10 cellular contexts compared by ENCODE assay signal in the genomic region with DNA sequence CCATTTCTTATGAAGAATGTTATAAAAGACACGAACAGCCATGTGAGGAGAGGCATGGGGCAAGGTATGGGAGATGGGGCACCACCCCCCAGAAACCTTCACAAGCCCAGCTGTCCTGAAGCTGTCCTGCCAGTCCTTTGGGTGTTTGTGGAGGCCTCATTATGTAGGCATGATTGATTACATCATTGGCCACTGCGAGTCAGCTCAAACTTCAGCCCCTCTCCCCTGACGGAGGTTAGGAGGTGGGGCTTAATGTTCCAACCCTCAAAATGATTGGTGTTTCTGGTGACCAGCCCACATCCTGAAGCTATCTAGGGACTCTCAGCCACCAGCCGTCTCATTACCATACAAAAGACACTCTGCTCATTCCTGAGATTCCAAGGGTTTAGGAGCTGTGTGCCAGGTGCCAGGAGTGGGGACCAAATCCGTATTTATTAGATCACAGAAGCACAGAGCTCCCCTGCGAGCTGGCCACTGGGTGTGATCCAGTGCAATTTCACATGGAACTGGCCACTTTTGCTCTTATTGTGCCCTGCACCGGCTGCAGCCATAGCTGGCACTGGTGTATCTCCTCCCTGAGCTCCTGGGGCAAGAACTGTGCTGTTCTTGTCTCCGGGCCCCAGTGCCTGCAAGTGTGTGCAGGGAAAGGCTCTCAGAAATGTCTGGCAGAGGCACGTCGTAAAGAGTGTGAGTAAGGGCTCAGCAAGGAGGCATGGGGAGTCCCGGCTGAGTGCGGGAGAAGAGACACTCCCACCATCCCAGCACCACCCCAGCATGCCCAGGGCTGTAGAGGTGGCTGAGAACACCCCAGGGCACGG. TPM values are rescaled to one million over a fixed set of nuclear protein-coding genes. Genes with fewer than 3 reads are reported as not detected.
DNase-seq lines count a peak whose midpoint lies in the region; ATAC-seq and TF ChIP-seq lines count a peak whose summit lies in the region.
"Had no signal": no experiment of that assay in that cellular context is flagged by ENCODE, and none has a peak within 500 bp of the region (broad histone marks: within the 10 kb centered on the region; RNA-seq: fewer than 3 reads in every experiment).

No MANE protein-coding gene starts in this region.

- no peak overlapping the region for H2AK5ac ChIP-seq in neuronal stem cell (ENCODE audit: low read depth, low read length)

- peak overlapping the region; percentile 93 for H2BK5ac ChIP-seq in neuronal stem cell (ENCODE audit: low read length)

- peak overlapping the region; percentile 67 for H2AFZ ChIP-seq in neuronal stem cell (ENCODE audit: low read length)

- peaks cover 47 to 57% of the 10 kb centered on the region in 2 donors for H3K4me1 ChIP-seq in neuronal stem cell (ENCODE audit: control insufficient read depth in 2 of 2, insufficient read depth in 1 of 2, low read depth in 1 of 2, low read length in 2 of 2)

- H3K9me3 ChIP-seq in neuronal stem cell (replicated peaks in 1 of 2; ENCODE audit: control insufficient read depth in 2 of 2, insufficient read depth in 1 of 2, low read depth in 1 of 2, low read length in 2 of 2) = peaks cover 0 to 6% of the 10 kb centered on the region in 2 donors

- H3K27ac ChIP-seq in neuronal stem cell (replicated peaks; ENCODE audit: low read length) = peak overlapping the region; percentile 92

- no peaks in the 10 kb centered on the region for H3K79me1 ChIP-seq in neuronal stem cell (ENCODE audit: low read depth, low read length)

- DNase-seq in NCI-H524 (lab: John Stamatoyannopoulos, UW) (peak; percentile 15 to 62), epithelial cell of esophagus (ENCODE audit: low read depth) (peak; percentile 50), neuronal stem cell (ENCODE audit: low spot score) (peak; percentile 89), COR-L47 (lab: John Stamatoyannopoulos, UW) (no peak), NCI-H2081 treated with DMSO at 0.1 percent for 48 hours (lab: John Stamatoyannopoulos, UW) (no peak), NCI-H345 treated with DMSO at 0.1 percent for 48 hours (lab: John Stamatoyannopoulos, UW; ENCODE audit: unreplicated experiment) (no peak)
- DNase-seq: activated T-cell treated with anti-CD3 and anti-CD28 coated beads, Interleukin-2, amount 50 U/mL, for 72 hours had no signal

- no peak overlapping the region for H2BK15ac ChIP-seq in neuronal stem cell (ENCODE audit: low read length)

- peak; percentile 38 for ATAC-seq in GM21423 (IDR thresholded peaks at IDR 0.05; ENCODE audit: unreplicated experiment)
- no peak for ATAC-seq in HG02840 (IDR thresholded peaks at IDR 0.05; ENCODE audit: low FRiP score, unreplicated experiment)
- ATAC-seq: activated T-cell treated with anti-CD3 and anti-CD28 coated beads, Interleukin-2, amount 50 U/mL, for 72 hours had no signal

- no CpG with 5 or more reads among the region's 13 CpGs for WGBS in neuronal stem cell (ENCODE audit: extremely low coverage in 2 of 2, insufficient read length in 2 of 2, insufficient replicate concordance in 1 of 2), 2 donors

- peak overlapping the region; percentile 60 for H3K4me2 ChIP-seq in neuronal stem cell (ENCODE audit: insufficient read depth, low read length, poor library complexity, severe bottlenecking)

- no peak overlapping the region for H4K8ac ChIP-seq in neuronal stem cell (ENCODE audit: low read depth, low read length)

- peak overlapping the region; percentile 93 for H2BK12ac ChIP-seq in neuronal stem cell (ENCODE audit: low read length)

- peak overlapping the region; percentile 30 for H3K4ac ChIP-seq in neuronal stem cell (ENCODE audit: low read length)

- H3K23ac ChIP-seq in neuronal stem cell (ENCODE audit: low read depth, low read length, poor library complexity) = no peak overlapping the region

- H3K4me3 ChIP-seq in epithelial cell of esophagus (ENCODE audit: low read length) (no peak overlapping the region), neuronal stem cell (ENCODE audit: low read length in 2 of 2) (no peak overlapping the region)

- H3K36me3 ChIP-seq in neuronal stem cell (replicated peaks in 1 of 2; ENCODE audit: control insufficient read depth in 2 of 2, insufficient read depth in 2 of 2, low read length in 2 of 2) = no peaks in the 10 kb centered on the region

- H3K9ac ChIP-seq in neuronal stem cell (ENCODE audit: low read depth, low read length, poor library complexity) = peak overlapping the region; percentile 50

- no peaks in the 10 kb centered on the region for H3K27me3 ChIP-seq in neuronal stem cell (ENCODE audit: control insufficient read depth in 3 of 3, insufficient read depth in 3 of 3, low read depth in 1 of 3, low read length in 3 of 3)

- no peak overlapping the region for H3K14ac ChIP-seq in neuronal stem cell (ENCODE audit: low read length)

- TF ChIP-seq CTCF in epithelial cell of esophagus (IDR thresholded peaks at IDR 0.05; ENCODE audit: insufficient read depth, low read depth, low read length, missing control alignments) = no peak

- peak overlapping the region; percentile 86 for H4K91ac ChIP-seq in neuronal stem cell (ENCODE audit: low read depth, low read length, poor library complexity)

- peak overlapping the region; percentile 35 for H2BK120ac ChIP-seq in neuronal stem cell (ENCODE audit: low read depth, low read length)

- peak overlapping the region; percentile 96 for H3K18ac ChIP-seq in neuronal stem cell (ENCODE audit: low read length)

RNA-seq across cellular contexts. Expression of gene KIAA1614, which starts 10.5 kb away (rescaled TPM):
- 3.4 TPM for polyA plus RNA-seq in neuronal stem cell (2013, experiment 1 of 2)
- polyA plus RNA-seq in neuronal stem cell (2013, experiment 2 of 2) = 3.7 TPM
- polyA plus RNA-seq: IgD-negative memory B cell had no signal

Comparison
In these comparisons a context has a peak if more than half of its experiments do, and no peak if none do; other contexts are left out.
1. DNase-seq: peak in NCI-H524 (2 of 2), epithelial cell of esophagus (single experiment) and neuronal stem cell (single experiment); none in COR-L47 (single experiment), NCI-H2081 treated with DMSO at 0.1 percent for 48 hours (single experiment) and NCI-H345 treated with DMSO at 0.1 percent for 48 hours (single experiment).